Comparison of ENCODE assay signal across 12 cellular contexts in genomic region chr5:96142786-96143434, GRCh38.
DNase-seq lines count a peak whose midpoint lies in the region; ATAC-seq and TF ChIP-seq lines count a peak whose summit lies in the region.
"Had no signal": no experiment of that assay in that cellular context is flagged by ENCODE, and none has a peak within 500 bp of the region (broad histone marks: within the 10 kb centered on the region; RNA-seq: fewer than 3 reads in every experiment).

No MANE protein-coding gene starts in this region.

- ATAC-seq in GM19455 (IDR thresholded peaks at IDR 0.05; ENCODE audit: unreplicated experiment) (no peak), HG03342 (IDR thresholded peaks at IDR 0.05; ENCODE audit: unreplicated experiment) (no peak), GM21737 (IDR thresholded peaks at IDR 0.05; ENCODE audit: unreplicated experiment) (no peak)

- peak overlapping the region; percentile 37; the same call in 1 of the 2 replicates for H3K27ac ChIP-seq in SK-N-MC
- H3K27ac ChIP-seq in vagina: peak overlapping the region; percentile 61
- H3K27ac ChIP-seq: SJCRH30, testis had no signal

- H3K4me3 ChIP-seq in SK-N-MC (no peak overlapping the region), vagina (no peak overlapping the region)
- H3K4me3 ChIP-seq: SJCRH30, testis had no signal

- TF ChIP-seq POLR2A in vagina (IDR thresholded peaks at IDR 0.05): no peak

- DNase-seq in NOMO-1 treated with DMSO at 0.1 percent for 48 hours (lab: John Stamatoyannopoulos, UW; ENCODE audit: unreplicated experiment) (peak; percentile 10), NOMO-1 treated with dmso at 0.1 percent for 144 hours (lab: John Stamatoyannopoulos, UW; ENCODE audit: unreplicated experiment) (no peak), SK-N-MC (ENCODE audit: low read depth, low spot score) (no peak), fibroblast of peridontal ligament (ENCODE audit: extremely low read depth) (peak; percentile 93), vagina (ENCODE audit: extremely low spot score in 2 of 2) (no peak)
- DNase-seq: NCI-H1417 treated with DMSO at 0.1 percent for 48 hours, NCI-H510A, SJCRH30, testis had no signal

- TF ChIP-seq CTCF in vagina (IDR thresholded peaks at IDR 0.05): no peak

- H3K36me3 ChIP-seq in SK-N-MC (ENCODE audit: insufficient read depth, low read length): no peaks in the 10 kb centered on the region
- H3K36me3 ChIP-seq in vagina: no peaks in the 10 kb centered on the region
- H3K36me3 ChIP-seq: SJCRH30 had no signal

- peaks cover 10% of the 10 kb centered on the region for H3K4me1 ChIP-seq in vagina
- H3K4me1 ChIP-seq: SJCRH30, testis had no signal

- no peak overlapping the region for H3K9ac ChIP-seq in SK-N-MC (ENCODE audit: insufficient read length)

- H3K27me3 ChIP-seq in vagina: no peaks in the 10 kb centered on the region
- H3K27me3 ChIP-seq: SJCRH30, testis had no signal

- H3K9me3 ChIP-seq in SK-N-MC (ENCODE audit: low read depth, low read length): no peaks in the 10 kb centered on the region
- H3K9me3 ChIP-seq in vagina: no peaks in the 10 kb centered on the region
- H3K9me3 ChIP-seq: SJCRH30, testis had no signal

- intact Hi-C loops in vagina (cut with DNase I): no loop called here

Comparison
In these comparisons a context has a peak if more than half of its experiments do, and no peak if none do; other contexts are left out.
1. DNase-seq: peak in NOMO-1 treated with DMSO at 0.1 percent for 48 hours (single experiment) and fibroblast of peridontal ligament (single experiment); none in NOMO-1 treated with dmso at 0.1 percent for 144 hours (single experiment), SK-N-MC (single experiment) and vagina (0 of 2).